In the genomic region with DNA sequence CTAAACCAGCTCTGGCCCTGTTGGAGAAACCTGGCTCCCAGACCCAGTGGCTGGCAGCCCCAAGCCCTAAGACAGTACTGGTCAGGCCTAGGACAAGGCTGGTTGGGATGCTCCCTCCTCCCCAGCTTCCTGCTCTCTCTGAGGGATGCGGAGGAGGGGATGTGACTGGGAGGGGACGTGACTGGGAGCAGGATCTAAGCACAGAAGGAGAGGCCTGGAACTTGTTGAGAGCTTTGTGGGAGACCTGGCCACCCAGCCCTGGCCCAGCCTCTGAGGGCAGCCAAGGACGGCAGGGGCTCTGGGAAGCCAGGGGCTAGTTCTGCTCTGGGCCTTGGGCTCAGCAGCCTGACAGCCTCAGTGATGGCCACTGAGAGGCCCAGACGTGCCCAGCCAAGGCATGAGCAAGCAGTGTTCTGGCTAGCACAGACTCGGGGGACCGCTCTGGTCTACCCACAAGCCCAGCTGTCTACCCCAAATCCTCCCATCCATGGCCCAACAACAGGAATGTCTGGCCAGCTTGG, we compare ENCODE assay signal across 16 cellular contexts. TPM values are rescaled to one million over a fixed set of nuclear protein-coding genes. Genes with fewer than 3 reads are reported as not detected.
DNase-seq lines count a peak whose midpoint lies in the region; ATAC-seq and TF ChIP-seq lines count a peak whose summit lies in the region.
"Had no signal": no experiment of that assay in that cellular context is flagged by ENCODE, and none has a peak within 500 bp of the region (broad histone marks: within the 10 kb centered on the region; RNA-seq: fewer than 3 reads in every experiment).

No MANE protein-coding gene starts in this region.

- peaks cover 2% of the 10 kb centered on the region for H3K36me3 Mint-ChIP-seq in nephron (ENCODE audit: low read depth)
- no peaks in the 10 kb centered on the region for H3K36me3 Mint-ChIP-seq in T-helper 2 cell treated with Interferon-gamma antibody and Interleukin-4, amounts not matched to agents 5 μg/mL and 100 μg/mL, for 36 hours (ENCODE audit: low read depth)

- TF ChIP-seq CTCF in VCaP (conservative IDR thresholded peaks at IDR 0.05) = no peak
- TF ChIP-seq CTCF in nephron (IDR thresholded peaks at IDR 0.05; ENCODE audit: unreplicated experiment in 3 of 3) = no peak
- TF ChIP-seq CTCF in thoracic aorta (IDR thresholded peaks at IDR 0.05) = no peak

- H3K27me3 Mint-ChIP-seq in nephron (ENCODE audit: low read depth) = peaks cover 4% of the 10 kb centered on the region
- H3K27me3 Mint-ChIP-seq in T-helper 2 cell treated with Interferon-gamma antibody and Interleukin-4, amounts not matched to agents 5 μg/mL and 100 μg/mL, for 36 hours (ENCODE audit: low read depth) = no peaks in the 10 kb centered on the region

- no peak overlapping the region for H3K4me3 ChIP-seq in thoracic aorta

- peaks cover 64% of the 10 kb centered on the region for H3K4me1 Mint-ChIP-seq in nephron
- peaks cover 5% of the 10 kb centered on the region for H3K4me1 Mint-ChIP-seq in T-helper 2 cell treated with Interferon-gamma antibody and Interleukin-4, amounts not matched to agents 5 μg/mL and 100 μg/mL, for 36 hours (ENCODE audit: low read depth)

- peaks cover 32 to 64% of the 10 kb centered on the region in 2 donors for H3K4me1 ChIP-seq in thoracic aorta (ENCODE audit: control insufficient read depth in 1 of 2, low read depth in 2 of 2)

- peaks cover 3% of the 10 kb centered on the region for H3K36me3 ChIP-seq in thoracic aorta

- H3K27ac Mint-ChIP-seq in nephron = peak overlapping the region; percentile 90 to 96 (median 95)
- H3K27ac Mint-ChIP-seq in T-helper 2 cell treated with Interferon-gamma antibody and Interleukin-4, amounts not matched to agents 5 μg/mL and 100 μg/mL, for 36 hours = no peak overlapping the region

- DNase-seq in fibroblast of peridontal ligament (ENCODE audit: extremely low read depth) = peak; percentile 29
- DNase-seq in thoracic aorta (ENCODE audit: low spot score) = no peak
- no peak for DNase-seq in T-helper 2 cell treated with Interferon-gamma antibody and Interleukin-4, amounts not matched to agents 5 μg/mL and 100 μg/mL, for 36 hours (ENCODE audit: low spot score)
- DNase-seq in GM19240 (ENCODE audit: insufficient read length, low spot score) = no peak
- no peak for DNase-seq in DMS 273 (lab: John Stamatoyannopoulos, UW; ENCODE audit: unreplicated experiment)
- DNase-seq: activated CD4-positive, alpha-beta T cell treated with anti-CD3 and anti-CD28 coated beads, Interleukin-2, amount 50 U/mL, for 4 hours; activated effector memory CD4-positive, alpha-beta T cell treated with Interleukin-2 at 50 U/mL for 16 hours; HCEC 1CT; NCI-H446; PC-3; stimulated activated CD4-positive, alpha-beta T cell treated with anti-CD3 and anti-CD28 coated beads, Interleukin-1b, Interleukin-23, amount 100 ng/mL, for 48 hours had no signal

- H3K9me3 ChIP-seq in thoracic aorta = no peaks in the 10 kb centered on the region

- peak overlapping the region in 2 of 3 experiments; percentile 17 to 34 for H3K4me3 Mint-ChIP-seq in nephron
- no peak overlapping the region for H3K4me3 Mint-ChIP-seq in T-helper 2 cell treated with Interferon-gamma antibody and Interleukin-4, amounts not matched to agents 5 μg/mL and 100 μg/mL, for 36 hours

- H3K27ac ChIP-seq in VCaP (peak overlapping the region; percentile 62; the same call in 1 of the 2 replicates), thoracic aorta (peak overlapping the region; percentile 40 to 77)

- ATAC-seq in thoracic aorta (ENCODE audit: insufficient number of reproducible peaks, low FRiP score, low read depth) (no peak), HG02884 (IDR thresholded peaks at IDR 0.05; ENCODE audit: unreplicated experiment) (no peak)
- ATAC-seq: PC-3 had no signal

- H3K9me3 Mint-ChIP-seq in nephron = no peaks in the 10 kb centered on the region
- no peaks in the 10 kb centered on the region for H3K9me3 Mint-ChIP-seq in T-helper 2 cell treated with Interferon-gamma antibody and Interleukin-4, amounts not matched to agents 5 μg/mL and 100 μg/mL, for 36 hours

- no peaks in the 10 kb centered on the region for H3K27me3 ChIP-seq in thoracic aorta (replicated peaks; ENCODE audit: insufficient read depth)

RNA-seq across cellular contexts. Expression of gene ATP6V0D1, which starts 22.8 kb away (rescaled TPM):
- total RNA-seq in thoracic aorta = 10 to 100 TPM; 68.6 to 72.7 TPM

RNA-seq across cellular contexts. Expression of gene AGRP, which starts 25.2 kb away (rescaled TPM):
- not detected for total RNA-seq in thoracic aorta
- total RNA-seq: cerebellum; PC-3; T-helper 1 cell treated with Interleukin-12 subunit alpha and Interleukin-12 subunit beta and Interleukin-4 antibody, amounts not matched to agents 30 ng/mL and 1 ng/mL, for 36 hours had no signal

RNA-seq across cellular contexts. Expression of gene HSD11B2, which starts 27.3 kb away (rescaled TPM):
- not detected for total RNA-seq in thoracic aorta
- total RNA-seq: T-helper 1 cell treated with Interleukin-12 subunit alpha and Interleukin-12 subunit beta and Interleukin-4 antibody, amounts not matched to agents 30 ng/mL and 1 ng/mL, for 36 hours had no signal

RNA-seq across cellular contexts. Expression of gene ZDHHC1, which starts 41.9 kb away (rescaled TPM):
- 10 to 100 TPM; 15.0 to 28.7 TPM for total RNA-seq in thoracic aorta
